Comparison of ENCODE assay signal across 8 cellular contexts in genomic region chr6:150741633-150742200, GRCh38.
DNase-seq lines count a peak whose midpoint lies in the region; TF ChIP-seq lines count a peak whose summit lies in the region.

No MANE protein-coding gene starts in this region.

- H3K27ac ChIP-seq in hepatocyte, result no peak overlapping the region

- H3K36me3 ChIP-seq in hepatocyte (replicated peaks; ENCODE audit: insufficient read depth, low read depth), result no peaks in the 10 kb centered on the region

- WGBS in hepatocyte (ENCODE audit: low lambda C conversion rate, missing lambda C conversion rate), result 50% methylated on average over 6 of the region's 6 CpGs

- H3K79me2 ChIP-seq in hepatocyte, result peaks cover 11% of the 10 kb centered on the region

- TF ChIP-seq CTCF in GM10266 (IDR thresholded peaks at IDR 0.05; ENCODE audit: control insufficient read depth, insufficient read depth, low read depth, missing control alignments), result peak; percentile 53
- TF ChIP-seq CTCF in hepatocyte (IDR thresholded peaks at IDR 0.05; ENCODE audit: poor library complexity), result peak; percentile 33

- H2AFZ ChIP-seq in hepatocyte, result no peak overlapping the region

- no peaks in the 10 kb centered on the region for H4K20me1 ChIP-seq in hepatocyte (ENCODE audit: insufficient read depth, poor library complexity, severe bottlenecking)

- peaks cover 7% of the 10 kb centered on the region for H3K4me1 ChIP-seq in hepatocyte (ENCODE audit: insufficient read depth)

- in situ Hi-C loops in ACHN (cut with HindIII; ENCODE audit: low pct_ligation_motif_present, low pct_unique_long_range_greater_than_20kb, low sequenced_read_pairs) (no loop called here), SK-MEL-5 (cut with HindIII; ENCODE audit: low pct_unique_long_range_greater_than_20kb, low sequenced_read_pairs) (no loop called here), G401 (cut with HindIII; ENCODE audit: low sequenced_read_pairs) (no loop called here)

- H3K4me3 ChIP-seq in hepatocyte, result no peak overlapping the region

- DNase-seq in ACHN (peak; percentile 3), GM10266 (ENCODE audit: extremely low spot score) (peak; percentile 41), SK-MEL-5 (ENCODE audit: low read depth, low spot score) (peak; percentile 67), hepatocyte (ENCODE audit: low spot score) (no peak), COR-L47 (lab: John Stamatoyannopoulos, UW) (no peak), G401 (ENCODE audit: low spot score) (no peak)
- no peak for DNase-seq in activated effector memory CD4-positive, alpha-beta T cell treated with anti-CD3 and anti-CD28 coated beads, Interleukin-2, amount 50 U/mL, for 16 hours
- DNase-seq in stimulated activated naive CD4-positive, alpha-beta T cell treated with Interleukin-2 at 50 U/mL for 16 hours (lab: John Stamatoyannopoulos, UW), result no peak

- H3K27me3 ChIP-seq in hepatocyte, result no peaks in the 10 kb centered on the region

- no peaks in the 10 kb centered on the region for H3K9me2 ChIP-seq in hepatocyte (replicated peaks; ENCODE audit: insufficient read depth)

- H3K4me2 ChIP-seq in hepatocyte, result peak overlapping the region; percentile 10

- H3K9me3 ChIP-seq in hepatocyte (ENCODE audit: low read depth), result no peaks in the 10 kb centered on the region

Comparison
In these comparisons a context has a peak if more than half of its experiments do, and no peak if none do; other contexts are left out.
1. DNase-seq: peak in ACHN (single experiment), GM10266 (single experiment) and SK-MEL-5 (single experiment); none in hepatocyte (single experiment), COR-L47 (single experiment), activated effector memory CD4-positive, alpha-beta T cell treated with anti-CD3 and anti-CD28 coated beads, Interleukin-2, amount 50 U/mL, for 16 hours (single experiment), stimulated activated naive CD4-positive, alpha-beta T cell treated with Interleukin-2 at 50 U/mL for 16 hours (single experiment) and G401 (single experiment).